In genomic region chr11:118017631-118018315, GRCh38 we compare ENCODE assay signal across 36 cellular contexts. TPM values are rescaled to one million over a fixed set of nuclear protein-coding genes. Genes with fewer than 3 reads are reported as not detected.
"Had no signal": no experiment of that assay in that cellular context is flagged by ENCODE, and none has a peak within 500 bp of the region (broad histone marks: within the 10 kb centered on the region; RNA-seq: fewer than 3 reads in every experiment).

No MANE protein-coding gene starts in this region.

- H3K36me3 Mint-ChIP-seq: mesothelial cell of epicardium had no signal

- H3K27me3 ChIP-seq: brain microvascular endothelial cell, right atrium auricular region, thyroid gland, upper lobe of left lung, vagina had no signal

- H3K27me3 Mint-ChIP-seq: activated naive CD8-positive, alpha-beta T cell treated with anti-CD3 and anti-CD28 coated beads for 36 hours; stimulated activated naive B cell treated with anti-CD40 and anti-IgM and Interleukin-4, amounts not matched to agents 10 μg/mL and 1 μg/mL and 100 μg/mL, for 72 hours had no signal

- DNase-seq: activated CD8-positive, alpha-beta memory T cell treated with anti-CD3 and anti-CD28 coated beads, Interleukin-2, amount 50 U/mL, for 48 hours; activated naive CD8-positive, alpha-beta T cell treated with anti-CD3 and anti-CD28 coated beads for 36 hours; activated T-cell treated with anti-CD3 and anti-CD28 coated beads, Interleukin-2, amount 50 U/mL, for 4 hours; brain microvascular endothelial cell; cortex of kidney; foreskin keratinocyte; heart left ventricle; hypothalamus; immature natural killer cell; kidney; naive thymus-derived CD4-positive, alpha-beta T cell; nucleus accumbens; stimulated activated CD4-positive, alpha-beta T cell treated with anti-CD3 and anti-CD28 coated beads, Interleukin-1b, Interleukin-23, amount 100 ng/mL, for 48 hours; stimulated activated CD4-positive, alpha-beta T cell treated with anti-CD3 and anti-CD28 coated beads, Interleukin-4, amount 100 ng/mL, for 4 hours; stimulated activated CD8-positive, alpha-beta memory T cell treated with anti-CD3 and anti-CD28 coated beads, Interleukin-4, amount 100 ng/mL, for 48 hours; stimulated activated naive B cell treated with anti-CD40 and anti-IgM and Interleukin-4, amounts not matched to agents 10 μg/mL and 1 μg/mL and 100 μg/mL, for 72 hours; stomach; SW 1271; T-helper 9 cell; thyroid gland; upper lobe of left lung had no signal

- H3K4me1 ChIP-seq: foreskin keratinocyte, parathyroid adenoma, right atrium auricular region, thyroid gland, vagina had no signal

- H3K4me1 Mint-ChIP-seq: mesothelial cell of epicardium, neural crest cell had no signal

- H3K36me3 ChIP-seq: brain microvascular endothelial cell, heart left ventricle, right atrium auricular region, stomach, thyroid gland, upper lobe of left lung, vagina had no signal

- H3K4me3 Mint-ChIP-seq: activated naive CD8-positive, alpha-beta T cell treated with anti-CD3 and anti-CD28 coated beads for 36 hours; activated T-cell treated with anti-CD3 and anti-CD28 coated beads, Interleukin-2, amount 50 U/mL, for 4 hours; mesothelial cell of epicardium; naive thymus-derived CD4-positive, alpha-beta T cell; neural crest cell; stimulated activated naive B cell treated with anti-CD40 and anti-IgM and Interleukin-4, amounts not matched to agents 10 μg/mL and 1 μg/mL and 100 μg/mL, for 72 hours; T-helper 1 cell treated with Interleukin-12 subunit alpha and Interleukin-12 subunit beta and Interleukin-4 antibody, amounts not matched to agents 30 μg/mL and 1 μg/mL, for 36 hours had no signal

- H3K9me3 ChIP-seq: thyroid gland, vagina had no signal

- H3K4me3 ChIP-seq: heart left ventricle, right atrium auricular region, smooth muscle cell, stomach, thyroid gland, upper lobe of left lung, vagina had no signal

- H3K27ac Mint-ChIP-seq: activated naive CD8-positive, alpha-beta T cell treated with anti-CD3 and anti-CD28 coated beads for 36 hours; activated T-helper 2 cell treated with anti-CD3 and anti-CD28 coated beads, Interferon-gamma antibody, Interleukin-2, Interleukin-4, amounts not matched to agents 10 μg/mL and 5 μg/mL and 100 μg/mL, durations not matched to agents 14 hours and 24 hours and 36 hours; mesothelial cell of epicardium; stimulated activated naive B cell treated with anti-CD40 and anti-IgM and Interleukin-4, amounts not matched to agents 10 μg/mL and 1 μg/mL and 100 μg/mL, for 72 hours; T-helper 1 cell treated with Interleukin-12 subunit alpha and Interleukin-12 subunit beta and Interleukin-4 antibody, amounts not matched to agents 30 μg/mL and 1 μg/mL, for 36 hours had no signal

- H3K27ac ChIP-seq: brain microvascular endothelial cell, foreskin keratinocyte, heart left ventricle, parathyroid adenoma, right atrium auricular region, stomach, thyroid gland, upper lobe of left lung, vagina, VCaP had no signal

- ATAC-seq: activated CD4-positive, CD25-positive, alpha-beta regulatory T cell treated with anti-CD3 and anti-CD28 coated beads, Interleukin-2, amount 50 U/mL, for 24 hours; activated T-cell treated with anti-CD3 and anti-CD28 coated beads, Interleukin-2, amount 50 U/mL, for 4 hours; esophagus mucosa; foreskin keratinocyte; heart left ventricle; naive thymus-derived CD4-positive, alpha-beta T cell; stimulated activated naive B cell treated with anti-CD40 and anti-IgM and Interleukin-4, amounts not matched to agents 10 μg/mL and 1 μg/mL and 100 μg/mL, for 72 hours had no signal

RNA-seq across cellular contexts. Expression of gene TMPRSS4, which starts 59.1 kb away (rescaled TPM):
- total RNA-seq: activated CD8-positive, alpha-beta memory T cell treated with anti-CD3 and anti-CD28 coated beads for 36 hours; activated naive CD8-positive, alpha-beta T cell treated with anti-CD3 and anti-CD28 coated beads for 36 hours; activated T-helper 2 cell treated with anti-CD3 and anti-CD28 coated beads, Interferon-gamma antibody, Interleukin-2, Interleukin-4, amounts not matched to agents 10 μg/mL and 5 μg/mL and 100 μg/mL, durations not matched to agents 14 hours and 24 hours and 36 hours; astrocyte; chondrocyte; naive thymus-derived CD4-positive, alpha-beta T cell; neural crest cell; pulmonary artery endothelial cell; right atrium auricular region had no signal
